In genomic region chr16:57910726-57911125, GRCh38 we compare ENCODE assay signal across 9 cellular contexts.
"Had no signal": no experiment of that assay in that cellular context is flagged by ENCODE, and none has a peak within 500 bp of the region (broad histone marks: within the 10 kb centered on the region; RNA-seq: fewer than 3 reads in every experiment).

No MANE protein-coding gene starts in this region.

- H2AFZ ChIP-seq: GM23248 had no signal

- FAIRE-seq: HepG2, K562 had no signal

- H3K4me3 ChIP-seq: GM23248, HAP-1, K562 had no signal

- DNase-seq: GM23248, GOT3, H7, HFFc6, IMR-90 had no signal

- H3K27ac ChIP-seq: GM23248, HL-60 had no signal

- H3K9ac ChIP-seq: GM23248 had no signal

- H3K36me3 ChIP-seq: HAP-1 had no signal

- H3K4me1 ChIP-seq: HAP-1 had no signal

- H3K9me3 ChIP-seq: HAP-1 had no signal
